ENCODE assay signal across 1 cellular context in the genomic region with DNA sequence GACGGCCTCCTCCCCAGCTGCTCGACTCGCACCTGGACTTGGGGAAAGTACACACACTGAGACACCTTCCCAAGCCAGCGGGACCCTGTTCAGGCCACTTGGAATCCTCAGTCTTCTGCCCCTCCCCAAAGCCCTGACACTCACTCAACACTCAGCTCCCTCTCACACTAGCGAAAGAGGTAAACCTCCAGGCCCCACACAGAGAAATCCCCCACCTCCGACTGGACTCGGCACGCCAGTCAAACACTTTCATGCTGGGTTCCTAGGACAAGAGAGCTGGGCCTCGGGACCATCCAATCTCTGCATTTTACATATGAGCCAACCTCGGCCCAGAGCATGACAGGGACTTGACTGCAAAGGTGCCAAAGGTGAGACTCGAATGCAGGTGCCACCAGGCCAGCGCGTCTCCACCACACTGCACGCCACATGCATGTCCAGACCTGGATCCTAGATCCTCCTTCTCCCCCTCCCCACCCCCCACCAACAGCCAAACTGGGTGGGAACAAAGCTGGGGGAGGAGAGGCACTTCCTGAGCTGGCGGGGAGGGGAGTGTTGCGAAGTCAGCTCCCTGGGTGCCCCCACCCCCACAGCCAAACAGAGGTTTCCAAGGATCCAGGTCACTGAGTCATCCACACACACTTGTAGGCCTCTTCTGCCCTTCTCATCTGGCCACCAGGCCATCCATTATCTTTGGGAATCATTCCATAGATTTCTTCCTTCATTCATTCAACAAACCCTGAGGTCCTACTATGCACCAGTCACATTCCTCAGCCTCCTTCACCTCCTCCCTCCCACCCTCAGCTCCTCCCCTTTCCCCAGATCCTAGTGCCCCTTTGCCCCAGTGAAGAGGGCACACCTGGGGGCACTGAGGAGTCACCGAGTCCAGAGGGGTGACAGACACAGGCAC.
TF ChIP-seq lines count a peak whose summit lies in the region.

No MANE protein-coding gene starts in this region.

TF ChIP-seq in GM12878, 131 proteins besides CTCF, POLR2A, EP300 and RAD21 (continued from another document and continues in another):
- TF ChIP-seq, protein P1, sequence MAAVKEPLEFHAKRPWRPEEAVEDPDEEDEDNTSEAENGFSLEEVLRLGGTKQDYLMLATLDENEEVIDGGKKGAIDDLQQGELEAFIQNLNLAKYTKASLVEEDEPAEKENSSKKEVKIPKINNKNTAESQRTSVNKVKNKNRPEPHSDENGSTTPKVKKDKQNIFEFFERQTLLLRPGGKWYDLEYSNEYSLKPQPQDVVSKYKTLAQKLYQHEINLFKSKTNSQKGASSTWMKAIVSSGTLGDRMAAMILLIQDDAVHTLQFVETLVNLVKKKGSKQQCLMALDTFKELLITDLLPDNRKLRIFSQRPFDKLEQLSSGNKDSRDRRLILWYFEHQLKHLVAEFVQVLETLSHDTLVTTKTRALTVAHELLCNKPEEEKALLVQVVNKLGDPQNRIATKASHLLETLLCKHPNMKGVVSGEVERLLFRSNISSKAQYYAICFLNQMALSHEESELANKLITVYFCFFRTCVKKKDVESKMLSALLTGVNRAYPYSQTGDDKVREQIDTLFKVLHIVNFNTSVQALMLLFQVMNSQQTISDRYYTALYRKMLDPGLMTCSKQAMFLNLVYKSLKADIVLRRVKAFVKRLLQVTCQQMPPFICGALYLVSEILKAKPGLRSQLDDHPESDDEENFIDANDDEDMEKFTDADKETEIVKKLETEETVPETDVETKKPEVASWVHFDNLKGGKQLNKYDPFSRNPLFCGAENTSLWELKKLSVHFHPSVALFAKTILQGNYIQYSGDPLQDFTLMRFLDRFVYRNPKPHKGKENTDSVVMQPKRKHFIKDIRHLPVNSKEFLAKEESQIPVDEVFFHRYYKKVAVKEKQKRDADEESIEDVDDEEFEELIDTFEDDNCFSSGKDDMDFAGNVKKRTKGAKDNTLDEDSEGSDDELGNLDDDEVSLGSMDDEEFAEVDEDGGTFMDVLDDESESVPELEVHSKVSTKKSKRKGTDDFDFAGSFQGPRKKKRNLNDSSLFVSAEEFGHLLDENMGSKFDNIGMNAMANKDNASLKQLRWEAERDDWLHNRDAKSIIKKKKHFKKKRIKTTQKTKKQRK (IDR thresholded peaks at IDR 0.05; ENCODE audit: low read depth, low read length): no peak
- TF ChIP-seq, protein P2, sequence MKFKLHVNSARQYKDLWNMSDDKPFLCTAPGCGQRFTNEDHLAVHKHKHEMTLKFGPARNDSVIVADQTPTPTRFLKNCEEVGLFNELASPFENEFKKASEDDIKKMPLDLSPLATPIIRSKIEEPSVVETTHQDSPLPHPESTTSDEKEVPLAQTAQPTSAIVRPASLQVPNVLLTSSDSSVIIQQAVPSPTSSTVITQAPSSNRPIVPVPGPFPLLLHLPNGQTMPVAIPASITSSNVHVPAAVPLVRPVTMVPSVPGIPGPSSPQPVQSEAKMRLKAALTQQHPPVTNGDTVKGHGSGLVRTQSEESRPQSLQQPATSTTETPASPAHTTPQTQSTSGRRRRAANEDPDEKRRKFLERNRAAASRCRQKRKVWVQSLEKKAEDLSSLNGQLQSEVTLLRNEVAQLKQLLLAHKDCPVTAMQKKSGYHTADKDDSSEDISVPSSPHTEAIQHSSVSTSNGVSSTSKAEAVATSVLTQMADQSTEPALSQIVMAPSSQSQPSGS (IDR thresholded peaks at IDR 0.05; ENCODE audit: low read length): no peak
- TF ChIP-seq SMAD5 (IDR thresholded peaks at IDR 0.05; ENCODE audit: low read depth) (no peak), MTA3 (IDR thresholded peaks at IDR 0.05; ENCODE audit: borderline replicate concordance, low read length) (no peak; the same call in 1 of the 2 replicates), POLR2AphosphoS5 (IDR thresholded peaks at IDR 0.05; ENCODE audit: low read length) (0 out of 2 replicates have a peak, but pooled peaks have one; percentile 5), NR2F1 (conservative IDR thresholded peaks at IDR 0.05) (no peak), KAT2A (conservative IDR thresholded peaks at IDR 0.05; ENCODE audit: control insufficient read depth, low read depth, low read length) (no peak), FOS (IDR thresholded peaks at IDR 0.05; ENCODE audit: borderline replicate concordance, extremely low read depth, insufficient read length) (no peak), CBX3 (IDR thresholded peaks at IDR 0.05; ENCODE audit: borderline replicate concordance, low read depth) (no peak), ETV6 (conservative IDR thresholded peaks at IDR 0.05 in 1 of 2, IDR thresholded peaks at IDR 0.05 in 1 of 2; ENCODE audit: borderline replicate concordance in 1 of 2, low read depth in 1 of 2) (no peak), ZSCAN29 (IDR thresholded peaks at IDR 0.05) (no peak), IKZF1 (conservative IDR thresholded peaks at IDR 0.05) (no peak), ZNF384 (IDR thresholded peaks at IDR 0.05; ENCODE audit: borderline replicate concordance, low read depth, low read length) (no peak), MEF2A (IDR thresholded peaks at IDR 0.05; ENCODE audit: insufficient read depth, low read depth, low read length) (no peak), STAT3 (IDR thresholded peaks at IDR 0.05; ENCODE audit: low read depth, low read length) (no peak), STAT1 (conservative IDR thresholded peaks at IDR 0.05) (no peak), DPF2 (IDR thresholded peaks at IDR 0.05) (no peak), SRF (IDR thresholded peaks at IDR 0.05; ENCODE audit: low read depth in 2 of 2, low read length in 2 of 2) (no peak), SREBF1 (IDR thresholded peaks at IDR 0.05; ENCODE audit: low read length) (no peak), CEBPB (IDR thresholded peaks at IDR 0.05; ENCODE audit: borderline replicate concordance in 1 of 2, low read depth in 2 of 2, low read length in 2 of 2) (no peak), KLF5 (IDR thresholded peaks at IDR 0.05; ENCODE audit: partially characterized antibody) (no peak), SMARCA5 (IDR thresholded peaks at IDR 0.05) (no peak), RB1 (IDR thresholded peaks at IDR 0.05; ENCODE audit: borderline replicate concordance) (no peak), NR2C1 (IDR thresholded peaks at IDR 0.05) (no peak), MYB (IDR thresholded peaks at IDR 0.05; ENCODE audit: borderline replicate concordance, low read depth, low read length) (no peak), RFX5 (IDR thresholded peaks at IDR 0.05; ENCODE audit: low read depth, low read length) (no peak), SREBF2 (IDR thresholded peaks at IDR 0.05; ENCODE audit: low read length) (no peak), KDM1A (IDR thresholded peaks at IDR 0.05; ENCODE audit: borderline replicate concordance) (no peak), NRF1 (conservative IDR thresholded peaks at IDR 0.05; ENCODE audit: low read depth, low read length) (no peak), RUNX3 (IDR thresholded peaks at IDR 0.05; ENCODE audit: low read length) (peak; percentile 62; the same call in 1 of the 2 replicates)
- TF ChIP-seq, protein P3, sequence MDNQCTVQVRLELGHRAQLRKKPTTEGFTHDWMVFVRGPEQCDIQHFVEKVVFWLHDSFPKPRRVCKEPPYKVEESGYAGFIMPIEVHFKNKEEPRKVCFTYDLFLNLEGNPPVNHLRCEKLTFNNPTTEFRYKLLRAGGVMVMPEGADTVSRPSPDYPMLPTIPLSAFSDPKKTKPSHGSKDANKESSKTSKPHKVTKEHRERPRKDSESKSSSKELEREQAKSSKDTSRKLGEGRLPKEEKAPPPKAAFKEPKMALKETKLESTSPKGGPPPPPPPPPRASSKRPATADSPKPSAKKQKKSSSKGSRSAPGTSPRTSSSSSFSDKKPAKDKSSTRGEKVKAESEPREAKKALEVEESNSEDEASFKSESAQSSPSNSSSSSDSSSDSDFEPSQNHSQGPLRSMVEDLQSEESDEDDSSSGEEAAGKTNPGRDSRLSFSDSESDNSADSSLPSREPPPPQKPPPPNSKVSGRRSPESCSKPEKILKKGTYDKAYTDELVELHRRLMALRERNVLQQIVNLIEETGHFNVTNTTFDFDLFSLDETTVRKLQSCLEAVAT (IDR thresholded peaks at IDR 0.05): peak; percentile 65; the same call in 1 of the 2 replicates
- TF ChIP-seq, protein P4, sequence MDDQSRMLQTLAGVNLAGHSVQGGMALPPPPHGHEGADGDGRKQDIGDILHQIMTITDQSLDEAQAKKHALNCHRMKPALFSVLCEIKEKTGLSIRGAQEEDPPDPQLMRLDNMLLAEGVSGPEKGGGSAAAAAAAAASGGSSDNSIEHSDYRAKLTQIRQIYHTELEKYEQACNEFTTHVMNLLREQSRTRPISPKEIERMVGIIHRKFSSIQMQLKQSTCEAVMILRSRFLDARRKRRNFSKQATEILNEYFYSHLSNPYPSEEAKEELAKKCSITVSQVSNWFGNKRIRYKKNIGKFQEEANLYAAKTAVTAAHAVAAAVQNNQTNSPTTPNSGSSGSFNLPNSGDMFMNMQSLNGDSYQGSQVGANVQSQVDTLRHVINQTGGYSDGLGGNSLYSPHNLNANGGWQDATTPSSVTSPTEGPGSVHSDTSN (IDR thresholded peaks at IDR 0.05; ENCODE audit: insufficient replicate concordance, low read depth, low read length): peak; percentile 74
- TF ChIP-seq, protein P5, sequence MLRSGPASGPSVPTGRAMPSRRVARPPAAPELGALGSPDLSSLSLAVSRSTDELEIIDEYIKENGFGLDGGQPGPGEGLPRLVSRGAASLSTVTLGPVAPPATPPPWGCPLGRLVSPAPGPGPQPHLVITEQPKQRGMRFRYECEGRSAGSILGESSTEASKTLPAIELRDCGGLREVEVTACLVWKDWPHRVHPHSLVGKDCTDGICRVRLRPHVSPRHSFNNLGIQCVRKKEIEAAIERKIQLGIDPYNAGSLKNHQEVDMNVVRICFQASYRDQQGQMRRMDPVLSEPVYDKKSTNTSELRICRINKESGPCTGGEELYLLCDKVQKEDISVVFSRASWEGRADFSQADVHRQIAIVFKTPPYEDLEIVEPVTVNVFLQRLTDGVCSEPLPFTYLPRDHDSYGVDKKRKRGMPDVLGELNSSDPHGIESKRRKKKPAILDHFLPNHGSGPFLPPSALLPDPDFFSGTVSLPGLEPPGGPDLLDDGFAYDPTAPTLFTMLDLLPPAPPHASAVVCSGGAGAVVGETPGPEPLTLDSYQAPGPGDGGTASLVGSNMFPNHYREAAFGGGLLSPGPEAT (IDR thresholded peaks at IDR 0.05; ENCODE audit: low read depth): peak; percentile 33; the same call in 1 of the 2 replicates
- TF ChIP-seq, protein P6, sequence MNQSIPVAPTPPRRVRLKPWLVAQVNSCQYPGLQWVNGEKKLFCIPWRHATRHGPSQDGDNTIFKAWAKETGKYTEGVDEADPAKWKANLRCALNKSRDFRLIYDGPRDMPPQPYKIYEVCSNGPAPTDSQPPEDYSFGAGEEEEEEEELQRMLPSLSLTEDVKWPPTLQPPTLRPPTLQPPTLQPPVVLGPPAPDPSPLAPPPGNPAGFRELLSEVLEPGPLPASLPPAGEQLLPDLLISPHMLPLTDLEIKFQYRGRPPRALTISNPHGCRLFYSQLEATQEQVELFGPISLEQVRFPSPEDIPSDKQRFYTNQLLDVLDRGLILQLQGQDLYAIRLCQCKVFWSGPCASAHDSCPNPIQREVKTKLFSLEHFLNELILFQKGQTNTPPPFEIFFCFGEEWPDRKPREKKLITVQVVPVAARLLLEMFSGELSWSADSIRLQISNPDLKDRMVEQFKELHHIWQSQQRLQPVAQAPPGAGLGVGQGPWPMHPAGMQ (IDR thresholded peaks at IDR 0.05; ENCODE audit: borderline replicate concordance): no peak
- TF ChIP-seq, protein P7, sequence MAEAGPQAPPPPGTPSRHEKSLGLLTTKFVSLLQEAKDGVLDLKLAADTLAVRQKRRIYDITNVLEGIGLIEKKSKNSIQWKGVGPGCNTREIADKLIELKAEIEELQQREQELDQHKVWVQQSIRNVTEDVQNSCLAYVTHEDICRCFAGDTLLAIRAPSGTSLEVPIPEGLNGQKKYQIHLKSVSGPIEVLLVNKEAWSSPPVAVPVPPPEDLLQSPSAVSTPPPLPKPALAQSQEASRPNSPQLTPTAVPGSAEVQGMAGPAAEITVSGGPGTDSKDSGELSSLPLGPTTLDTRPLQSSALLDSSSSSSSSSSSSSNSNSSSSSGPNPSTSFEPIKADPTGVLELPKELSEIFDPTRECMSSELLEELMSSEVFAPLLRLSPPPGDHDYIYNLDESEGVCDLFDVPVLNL (IDR thresholded peaks at IDR 0.05; ENCODE audit: low read depth, low read length): no peak
- TF ChIP-seq, protein P8, sequence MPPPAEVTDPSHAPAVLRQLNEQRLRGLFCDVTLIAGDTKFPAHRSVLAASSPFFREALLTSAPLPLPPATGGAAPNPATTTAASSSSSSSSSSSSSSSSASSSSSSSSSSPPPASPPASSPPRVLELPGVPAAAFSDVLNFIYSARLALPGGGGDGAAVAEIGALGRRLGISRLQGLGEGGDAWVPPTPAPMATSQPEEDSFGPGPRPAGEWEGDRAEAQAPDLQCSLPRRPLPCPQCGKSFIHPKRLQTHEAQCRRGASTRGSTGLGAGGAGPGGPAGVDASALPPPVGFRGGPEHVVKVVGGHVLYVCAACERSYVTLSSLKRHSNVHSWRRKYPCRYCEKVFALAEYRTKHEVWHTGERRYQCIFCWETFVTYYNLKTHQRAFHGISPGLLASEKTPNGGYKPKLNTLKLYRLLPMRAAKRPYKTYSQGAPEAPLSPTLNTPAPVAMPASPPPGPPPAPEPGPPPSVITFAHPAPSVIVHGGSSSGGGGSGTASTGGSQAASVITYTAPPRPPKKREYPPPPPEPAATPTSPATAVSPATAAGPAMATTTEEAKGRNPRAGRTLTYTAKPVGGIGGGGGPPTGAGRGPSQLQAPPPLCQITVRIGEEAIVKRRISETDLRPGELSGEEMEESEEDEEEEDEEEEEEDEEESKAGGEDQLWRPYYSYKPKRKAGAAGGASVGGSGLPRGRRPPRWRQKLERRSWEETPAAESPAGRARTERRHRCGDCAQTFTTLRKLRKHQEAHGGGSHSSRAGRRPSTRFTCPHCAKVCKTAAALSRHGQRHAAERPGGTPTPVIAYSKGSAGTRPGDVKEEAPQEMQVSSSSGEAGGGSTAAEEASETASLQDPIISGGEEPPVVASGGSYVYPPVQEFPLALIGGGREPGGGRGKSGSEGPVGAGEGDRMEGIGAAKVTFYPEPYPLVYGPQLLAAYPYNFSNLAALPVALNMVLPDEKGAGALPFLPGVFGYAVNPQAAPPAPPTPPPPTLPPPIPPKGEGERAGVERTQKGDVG (CRISPR knock-in tag; IDR thresholded peaks at IDR 0.05): no peak
- TF ChIP-seq, protein P9, sequence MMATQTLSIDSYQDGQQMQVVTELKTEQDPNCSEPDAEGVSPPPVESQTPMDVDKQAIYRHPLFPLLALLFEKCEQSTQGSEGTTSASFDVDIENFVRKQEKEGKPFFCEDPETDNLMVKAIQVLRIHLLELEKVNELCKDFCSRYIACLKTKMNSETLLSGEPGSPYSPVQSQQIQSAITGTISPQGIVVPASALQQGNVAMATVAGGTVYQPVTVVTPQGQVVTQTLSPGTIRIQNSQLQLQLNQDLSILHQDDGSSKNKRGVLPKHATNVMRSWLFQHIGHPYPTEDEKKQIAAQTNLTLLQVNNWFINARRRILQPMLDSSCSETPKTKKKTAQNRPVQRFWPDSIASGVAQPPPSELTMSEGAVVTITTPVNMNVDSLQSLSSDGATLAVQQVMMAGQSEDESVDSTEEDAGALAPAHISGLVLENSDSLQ (IDR thresholded peaks at IDR 0.05): peak; percentile 92
- TF ChIP-seq, protein P10, sequence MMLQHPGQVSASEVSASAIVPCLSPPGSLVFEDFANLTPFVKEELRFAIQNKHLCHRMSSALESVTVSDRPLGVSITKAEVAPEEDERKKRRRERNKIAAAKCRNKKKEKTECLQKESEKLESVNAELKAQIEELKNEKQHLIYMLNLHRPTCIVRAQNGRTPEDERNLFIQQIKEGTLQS (IDR thresholded peaks at IDR 0.05; ENCODE audit: borderline replicate concordance, extremely low read depth, low read depth, low read length): no peak
